Comparison of ENCODE assay signal across 8 cellular contexts in the genomic region with DNA sequence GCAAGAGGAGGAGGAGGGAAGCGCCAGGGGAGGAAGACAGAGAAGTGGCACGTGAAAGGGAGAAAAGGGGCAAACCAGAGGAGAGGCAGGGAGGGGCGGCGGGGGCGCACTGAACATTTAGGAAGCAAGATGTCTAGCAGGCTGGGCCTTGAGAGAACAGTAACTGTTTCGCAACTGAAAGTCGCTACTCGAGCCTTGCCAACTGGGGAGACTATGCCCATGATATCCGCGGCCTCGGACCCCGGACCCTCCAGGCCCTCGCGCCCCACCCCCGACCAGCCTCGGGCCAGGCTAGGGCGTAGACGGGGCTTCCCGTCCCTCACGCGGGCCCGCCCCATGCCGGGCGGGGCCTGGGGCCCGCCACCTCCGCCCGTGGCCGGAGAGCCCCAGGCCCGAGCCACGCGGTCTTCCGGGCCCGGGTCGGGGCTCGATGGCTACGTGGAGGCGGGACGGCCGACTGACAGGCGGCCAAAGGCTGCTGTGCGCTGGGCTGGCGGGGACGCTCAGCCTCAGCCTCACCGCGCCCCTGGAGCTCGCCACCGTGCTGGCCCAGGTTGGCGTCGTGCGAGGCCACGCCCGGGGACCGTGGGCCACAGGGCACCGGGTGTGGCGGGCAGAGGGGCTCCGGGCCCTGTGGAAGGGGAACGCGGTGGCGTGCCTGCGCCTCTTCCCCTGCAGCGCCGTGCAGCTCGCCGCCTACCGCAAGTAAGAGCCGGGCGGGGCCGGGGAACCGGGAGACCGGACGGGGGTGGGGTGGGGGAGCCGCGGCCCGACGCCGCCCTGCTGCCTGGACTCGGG. TPM values are rescaled to one million over a fixed set of nuclear protein-coding genes. Genes with fewer than 3 reads are reported as not detected.
DNase-seq lines count a peak whose midpoint lies in the region; ATAC-seq and TF ChIP-seq lines count a peak whose summit lies in the region.

A gene (plus strand): TSS at position 363 of the 798 bp plus-strand sequence. CDS start 68 bp downstream, at position 431.

- TF ChIP-seq POLR2A in ovary (IDR thresholded peaks at IDR 0.05) = no peak

- no peak for TF ChIP-seq CTCF in ovary (IDR thresholded peaks at IDR 0.05)

- intact Hi-C loops in ovary (cut with DNase I) = no loop called here

- WGBS in ovary, 3 donors = 24 to 38% (median 32%) methylated on average over 45 to 77 of the region's 77 CpGs

- H3K9me3 ChIP-seq in ovary = no peaks in the 10 kb centered on the region

- TF ChIP-seq EP300 in ovary (IDR thresholded peaks at IDR 0.05) = no peak

- no peaks in the 10 kb centered on the region for H3K36me3 ChIP-seq in ovary

- peak within 1 kb of the TSS; percentile 60 to 89 for H3K27ac ChIP-seq in ovary

- no peaks in the 10 kb centered on the region for H3K4me1 ChIP-seq in ovary (ENCODE audit: insufficient read depth)

- H3K27me3 ChIP-seq in ovary = no peaks in the 10 kb centered on the region

- peak; percentile 92 for ATAC-seq in HG02763 (IDR thresholded peaks at IDR 0.05; ENCODE audit: unreplicated experiment)

- DNase-seq in NK-92 treated with Interleukin-12 subunit alpha and Interleukin-12 subunit beta, amount 100 ng/mL, for 24 hours (lab: John Stamatoyannopoulos, UW) = peak; percentile 12
- DNase-seq in NK-92 (lab: John Stamatoyannopoulos, UW; ENCODE audit: unreplicated experiment) (no peak), NCI-H774 (lab: John Stamatoyannopoulos, UW) (peak; percentile 12), glomerular endothelial cell (ENCODE audit: extremely low read depth, low read depth, low spot score) (no peak), ovary (peak; percentile 25 to 57 (median 47)), dedifferentiated amniotic fluid mesenchymal stem cell (ENCODE audit: extremely low spot score) (no peak)
- peak; percentile 30 for DNase-seq in activated naive CD4-positive, alpha-beta T cell treated with Interleukin-2 at 50 U/mL for 16 hours

- peak within 1 kb of the TSS; percentile 59 for H3K4me3 ChIP-seq in ovary

RNA-seq across cellular contexts. Expression of the gene that starts here (rescaled TPM):
- total RNA-seq in glomerular endothelial cell (18.8 and 24.4 TPM in 2 replicates), ovary (10 to 100 TPM in 3 of 7 donors, 1 to 10 TPM in 4; 6.6 to 14.5 (median 8.2) TPM)
- polyA plus RNA-seq in ovary = 10 to 100 TPM in 1 of 2 donors, 1 to 10 TPM in 1; 6.4 to 13.8 TPM

Comparison
In these comparisons a context has a peak if more than half of its experiments do, and no peak if none do; other contexts are left out.
1. DNase-seq: peak in NK-92 treated with Interleukin-12 subunit alpha and Interleukin-12 subunit beta, amount 100 ng/mL, for 24 hours (single experiment), NCI-H774 (single experiment), activated naive CD4-positive, alpha-beta T cell treated with Interleukin-2 at 50 U/mL for 16 hours (single experiment) and ovary (5 of 5); none in NK-92 (single experiment), glomerular endothelial cell (single experiment) and dedifferentiated amniotic fluid mesenchymal stem cell (single experiment).